ENCODE assay signal across 1 cellular context in the genomic region with DNA sequence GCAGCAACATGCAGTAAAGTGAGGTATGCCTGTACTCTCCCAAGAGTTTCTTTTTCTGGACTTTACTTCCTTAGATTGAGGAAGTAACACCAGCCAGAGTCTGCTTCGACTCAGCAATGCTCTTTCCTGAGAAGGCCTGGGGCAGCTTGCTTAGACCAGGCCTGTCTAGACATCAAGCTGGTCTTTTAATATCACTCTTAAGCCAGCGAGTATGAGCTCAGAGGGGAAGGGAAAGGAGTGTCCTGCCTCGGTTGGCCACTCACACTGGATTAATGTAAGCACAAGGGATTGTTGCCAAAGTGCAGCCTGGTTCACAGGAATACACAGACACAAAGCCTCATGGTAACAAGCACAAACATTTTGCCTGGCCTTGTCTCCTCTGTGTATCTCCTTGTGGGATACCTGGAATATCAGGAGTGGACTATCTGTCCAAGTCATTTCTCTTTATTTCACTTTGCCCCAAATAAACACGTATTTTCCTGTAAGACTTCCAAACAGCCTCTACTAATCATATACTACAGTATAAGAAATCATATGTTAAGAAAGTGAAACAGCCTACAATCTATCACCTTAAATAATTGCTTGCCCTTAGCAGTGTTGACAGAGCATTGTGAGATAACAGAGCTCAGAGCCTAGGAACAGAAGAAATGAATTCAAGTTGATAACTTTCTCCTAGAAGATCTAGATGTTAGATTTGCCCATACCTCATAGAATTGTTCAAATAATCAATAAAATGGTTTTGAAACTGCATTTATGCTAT.
TF ChIP-seq lines count a peak whose summit lies in the region.

No MANE protein-coding gene starts in this region.

TF ChIP-seq in IMR-90, 13 proteins besides CTCF, POLR2A, EP300 and RAD21 (continued from another document):
- TF ChIP-seq, protein P1, sequence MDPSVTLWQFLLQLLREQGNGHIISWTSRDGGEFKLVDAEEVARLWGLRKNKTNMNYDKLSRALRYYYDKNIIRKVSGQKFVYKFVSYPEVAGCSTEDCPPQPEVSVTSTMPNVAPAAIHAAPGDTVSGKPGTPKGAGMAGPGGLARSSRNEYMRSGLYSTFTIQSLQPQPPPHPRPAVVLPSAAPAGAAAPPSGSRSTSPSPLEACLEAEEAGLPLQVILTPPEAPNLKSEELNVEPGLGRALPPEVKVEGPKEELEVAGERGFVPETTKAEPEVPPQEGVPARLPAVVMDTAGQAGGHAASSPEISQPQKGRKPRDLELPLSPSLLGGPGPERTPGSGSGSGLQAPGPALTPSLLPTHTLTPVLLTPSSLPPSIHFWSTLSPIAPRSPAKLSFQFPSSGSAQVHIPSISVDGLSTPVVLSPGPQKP (IDR thresholded peaks at IDR 0.05; ENCODE audit: borderline replicate concordance, low read depth, low read length): no peak
- TF ChIP-seq CEBPB (IDR thresholded peaks at IDR 0.05; ENCODE audit: low read depth, low read length) (no peak), CHD1 (IDR thresholded peaks at IDR 0.05; ENCODE audit: low read depth, low read length) (no peak), USF2 (IDR thresholded peaks at IDR 0.05; ENCODE audit: low read depth, low read length) (no peak), NFE2L2 (IDR thresholded peaks at IDR 0.05; ENCODE audit: low read depth, low read length) (no peak)
